In the genomic region with DNA sequence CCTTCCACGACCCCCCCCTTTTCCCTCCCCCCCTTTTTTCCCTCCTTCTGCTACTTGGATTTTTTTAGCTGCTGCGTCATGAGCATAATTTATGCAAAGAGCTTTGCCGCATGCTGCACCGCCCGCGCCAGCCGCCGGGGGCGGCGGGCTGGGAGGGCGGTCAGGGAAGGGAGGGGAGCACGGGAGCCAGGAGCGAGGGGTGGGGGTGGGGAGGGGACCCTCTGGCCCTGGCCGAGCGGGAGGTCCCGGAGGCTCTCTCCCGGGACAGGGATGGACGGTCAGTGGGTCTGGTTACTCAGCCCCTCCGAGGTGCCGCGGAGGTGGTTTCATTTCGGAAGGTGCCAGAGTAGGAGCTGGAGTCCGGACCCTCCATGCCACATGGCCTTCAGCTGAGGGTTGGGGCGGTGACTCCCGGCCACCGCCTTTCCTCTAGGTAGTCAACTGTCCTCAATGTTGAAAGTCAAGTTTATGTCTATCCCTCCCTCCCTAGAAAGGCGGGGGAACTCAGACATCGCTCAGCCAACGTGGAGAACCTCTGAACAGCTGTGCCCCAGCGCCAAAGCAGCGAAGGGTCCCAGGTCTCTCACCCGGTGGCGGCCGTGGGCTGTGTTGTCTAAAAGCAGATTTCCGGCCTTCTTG, we compare ENCODE assay signal across 8 cellular contexts. TPM values are rescaled to one million over a fixed set of nuclear protein-coding genes. Genes with fewer than 3 reads are reported as not detected.
DNase-seq lines count a peak whose midpoint lies in the region; ATAC-seq and TF ChIP-seq lines count a peak whose summit lies in the region.

A gene with protein sequence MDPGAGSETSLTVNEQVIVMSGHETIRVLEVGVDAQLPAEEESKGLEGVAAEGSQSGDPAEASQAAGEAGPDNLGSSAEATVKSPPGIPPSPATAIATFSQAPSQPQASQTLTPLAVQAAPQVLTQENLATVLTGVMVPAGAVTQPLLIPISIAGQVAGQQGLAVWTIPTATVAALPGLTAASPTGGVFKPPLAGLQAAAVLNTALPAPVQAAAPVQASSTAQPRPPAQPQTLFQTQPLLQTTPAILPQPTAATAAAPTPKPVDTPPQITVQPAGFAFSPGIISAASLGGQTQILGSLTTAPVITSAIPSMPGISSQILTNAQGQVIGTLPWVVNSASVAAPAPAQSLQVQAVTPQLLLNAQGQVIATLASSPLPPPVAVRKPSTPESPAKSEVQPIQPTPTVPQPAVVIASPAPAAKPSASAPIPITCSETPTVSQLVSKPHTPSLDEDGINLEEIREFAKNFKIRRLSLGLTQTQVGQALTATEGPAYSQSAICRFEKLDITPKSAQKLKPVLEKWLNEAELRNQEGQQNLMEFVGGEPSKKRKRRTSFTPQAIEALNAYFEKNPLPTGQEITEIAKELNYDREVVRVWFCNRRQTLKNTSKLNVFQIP (minus strand): TSS at position 95 of the 639 bp plus-strand sequence. CDS start 11,226 bp downstream, outside the sequence.

- no peaks in the 10 kb centered on the region for H3K27me3 ChIP-seq in dorsolateral prefrontal cortex

- intact Hi-C loops in dorsolateral prefrontal cortex (cut with DNase I) (loop anchor here (2.0 to 10.0 kb wide), 4 partner anchors 21 to 453 kb away; a partner anchor contains a TSS), lower leg skin (cut with DNase I; ENCODE audit: low total_unique reads) (no loop called here)

- peak within 1 kb of the TSS; percentile 83 for H3K4me3 ChIP-seq in AG09309 (ENCODE audit: control insufficient read depth, low read depth, low read length)
- peak within 1 kb of the TSS; percentile 56 to 96 (median 86) for H3K4me3 ChIP-seq in dorsolateral prefrontal cortex
- H3K4me3 ChIP-seq in lower leg skin (ENCODE audit: low read depth, poor library complexity, severe bottlenecking), result peak within 1 kb of the TSS; percentile 67

- no peak for TF ChIP-seq POLR2A in lower leg skin (IDR thresholded peaks at IDR 0.05)

- peak; percentile 59 for TF ChIP-seq CTCF in AG09309 (IDR thresholded peaks at IDR 0.05; ENCODE audit: control insufficient read depth, insufficient read depth, low read depth, low read length, missing control alignments)
- TF ChIP-seq CTCF in dorsolateral prefrontal cortex (IDR thresholded peaks at IDR 0.05 in 54 of 56, conservative IDR thresholded peaks at IDR 0.05 in 2 of 56; ENCODE audit: low read depth in 1 of 56, partially characterized antibody in 56 of 56), result peak in 50 of 56 donors; percentile 13 to 63 (median 44)
- no peak for TF ChIP-seq CTCF in lower leg skin (IDR thresholded peaks at IDR 0.05)

- DNase-seq in AG09309 (ENCODE audit: low read depth), result peak; percentile 38
- peak; percentile 72 for DNase-seq in NCI-H460 (ENCODE audit: extremely low read depth, low read depth)
- DNase-seq in activated CD4-positive, alpha-beta T cell treated with anti-CD3 and anti-CD28 coated beads, Interleukin-2, amount 50 U/mL, for 48 hours, result peak; percentile 66 to 70
- DNase-seq in dorsolateral prefrontal cortex, result peak in 8 of 10 donors; percentile 35 to 79 (median 60)
- peak; percentile 54 to 94 for DNase-seq in lower leg skin (ENCODE audit: low spot score in 2 of 2)
- peak; percentile 71 for DNase-seq in stimulated activated CD4-positive, alpha-beta T cell treated with anti-CD3 and anti-CD28 coated beads, Interleukin-4, amount 100 ng/mL, for 24 hours

- ATAC-seq in GM18907 (IDR thresholded peaks at IDR 0.05; ENCODE audit: unreplicated experiment), result peak; percentile 73
- peak; percentile 80 for ATAC-seq in HG03175 (IDR thresholded peaks at IDR 0.05; ENCODE audit: unreplicated experiment)

- 0% methylated on average over 28 to 31 of the region's 35 CpGs for WGBS in lower leg skin, 2 donors

- H3K27ac ChIP-seq in dorsolateral prefrontal cortex, result peak within 1 kb of the TSS; percentile 91 to 100 (median 98)

RNA-seq across cellular contexts. Expression of the gene that starts here (rescaled TPM):
- total RNA-seq in NCI-H460 (2014; rRNA removed; shearing (Covaris generic)), result 2.3 and 4.7 TPM in 2 replicates
- 2.4 and 4.0 TPM in 2 replicates for polyA plus RNA-seq in NCI-H460 (2014; cell fraction: nucleus; rRNA removed)
- total RNA-seq in dorsolateral prefrontal cortex, result 100 to 1,000 TPM in 9 of 120 experiments, 10 to 100 TPM in 111; 55.9 to 145 (median 76.9) TPM
- total RNA-seq in lower leg skin, result 10 to 100 TPM in 2 of 4 donors, 1 to 10 TPM in 2; 5.5 to 20.2 (median 10.6) TPM

Comparison
In these comparisons a context has a peak if more than half of its experiments do, and no peak if none do; other contexts are left out.
1. Peak in every context shown above with its lines: DNase-seq, ATAC-seq, H3K4me3 ChIP-seq and H3K27ac ChIP-seq.
2. CTCF ChIP-seq: peak in AG09309 (single experiment) and dorsolateral prefrontal cortex (50 of 56); none in lower leg skin (0 of 3).